In genomic region chr10:77909755-77910375, GRCh38 we compare ENCODE assay signal across 11 cellular contexts. TPM values are rescaled to one million over a fixed set of nuclear protein-coding genes. Genes with fewer than 3 reads are reported as not detected.
DNase-seq lines count a peak whose midpoint lies in the region; ATAC-seq and TF ChIP-seq lines count a peak whose summit lies in the region.
"Had no signal": no experiment of that assay in that cellular context is flagged by ENCODE, and none has a peak within 500 bp of the region (broad histone marks: within the 10 kb centered on the region; RNA-seq: fewer than 3 reads in every experiment).

No MANE protein-coding gene starts in this region.

- H3K4me1 ChIP-seq in duodenal mucosa (ENCODE audit: control insufficient read depth in 1 of 2, insufficient read depth in 2 of 2, low read length in 2 of 2), result peaks cover 38 to 39% of the 10 kb centered on the region in 2 donors
- peaks cover 9 to 20% of the 10 kb centered on the region in 2 donors for H3K4me1 ChIP-seq in mucosa of rectum (ENCODE audit: control insufficient read depth in 2 of 2, insufficient read depth in 2 of 2, low read length in 2 of 2)

- H3K9me3 ChIP-seq in MG63, result no peaks in the 10 kb centered on the region
- no peaks in the 10 kb centered on the region for H3K9me3 ChIP-seq in duodenal mucosa (ENCODE audit: control insufficient read depth in 1 of 2, low read length in 2 of 2)
- H3K9me3 ChIP-seq in mucosa of rectum (ENCODE audit: control insufficient read depth in 2 of 2, low read length in 2 of 2), result no peaks in the 10 kb centered on the region
- H3K9me3 ChIP-seq: upper lobe of left lung had no signal

- no peaks in the 10 kb centered on the region for H3K27me3 ChIP-seq in MG63
- H3K27me3 ChIP-seq in duodenal mucosa (ENCODE audit: control insufficient read depth in 1 of 2, insufficient read depth in 2 of 2, low read length in 2 of 2), result no peaks in the 10 kb centered on the region
- no peaks in the 10 kb centered on the region for H3K27me3 ChIP-seq in mucosa of rectum (ENCODE audit: control insufficient read depth in 2 of 2, insufficient read depth in 2 of 2, low read length in 2 of 2)
- H3K27me3 ChIP-seq: upper lobe of left lung had no signal

- ATAC-seq in HG03521 (IDR thresholded peaks at IDR 0.05; ENCODE audit: unreplicated experiment), result no peak
- ATAC-seq in omental fat pad (ENCODE audit: low FRiP score), result no peak

- TF ChIP-seq CTCF in omental fat pad (IDR thresholded peaks at IDR 0.05), result no peak

- no peak overlapping the region for H3K4me3 ChIP-seq in MG63
- H3K4me3 ChIP-seq in duodenal mucosa (ENCODE audit: low read depth in 1 of 2, low read length in 2 of 2), result no peak overlapping the region
- no peak overlapping the region for H3K4me3 ChIP-seq in mucosa of rectum (ENCODE audit: low read length in 2 of 2)
- H3K4me3 ChIP-seq: upper lobe of left lung had no signal

- peak; percentile 74 for DNase-seq in AG08396 (ENCODE audit: low spot score)
- peak; percentile 72 for DNase-seq in MG63
- no peak for DNase-seq in activated CD4-positive, alpha-beta T cell treated with anti-CD3 and anti-CD28 coated beads, Interleukin-2, amount 50 U/mL, for 48 hours
- DNase-seq in RPMI8226, result no peak
- DNase-seq in omental fat pad (ENCODE audit: low spot score), result no peak
- DNase-seq: activated CD8-positive, alpha-beta memory T cell treated with anti-CD3 and anti-CD28 coated beads, Interleukin-2, amount 50 U/mL, for 48 hours; CD4-positive, alpha-beta T cell; upper lobe of left lung had no signal

- peaks cover 9% of the 10 kb centered on the region for H3K36me3 ChIP-seq in MG63
- H3K36me3 ChIP-seq in duodenal mucosa (ENCODE audit: control insufficient read depth in 1 of 2, insufficient read depth in 2 of 2, low read length in 2 of 2), result no peaks in the 10 kb centered on the region
- H3K36me3 ChIP-seq in mucosa of rectum (ENCODE audit: control insufficient read depth in 2 of 2, insufficient read depth in 2 of 2, low read length in 2 of 2), result no peaks in the 10 kb centered on the region
- H3K36me3 ChIP-seq: upper lobe of left lung had no signal

- H3K9ac ChIP-seq in duodenal mucosa (ENCODE audit: low read depth in 1 of 2, low read length in 2 of 2) (no peak overlapping the region), mucosa of rectum (ENCODE audit: low read depth in 1 of 2, low read length in 2 of 2) (peak overlapping the region in 1 of 2 donors; percentile 19)

- H3K27ac ChIP-seq in duodenal mucosa (ENCODE audit: low read depth, low read length) (peak overlapping the region; percentile 17), mucosa of rectum (ENCODE audit: low read depth in 2 of 2, low read length in 2 of 2) (peak overlapping the region; percentile 9 to 54)

RNA-seq across cellular contexts. Expression of gene DLG5, which starts 16.7 kb away (rescaled TPM):
- 22.6 and 33.8 TPM in 2 replicates for total RNA-seq in MG63 (2014; rRNA removed; shearing (Covaris generic); ENCODE audit: low replicate concordance)
- total RNA-seq in omental fat pad, result 10 to 100 TPM; 28.1 to 42.7 (median 38.3) TPM

Comparison
In these comparisons a context has a peak if more than half of its experiments do, and no peak if none do; other contexts are left out.
1. DNase-seq: peak in AG08396 (single experiment) and MG63 (single experiment); none in activated CD4-positive, alpha-beta T cell treated with anti-CD3 and anti-CD28 coated beads, Interleukin-2, amount 50 U/mL, for 48 hours (0 of 2), RPMI8226 (single experiment) and omental fat pad (single experiment).